Comparison of ENCODE assay signal across 15 cellular contexts in the genomic region with DNA sequence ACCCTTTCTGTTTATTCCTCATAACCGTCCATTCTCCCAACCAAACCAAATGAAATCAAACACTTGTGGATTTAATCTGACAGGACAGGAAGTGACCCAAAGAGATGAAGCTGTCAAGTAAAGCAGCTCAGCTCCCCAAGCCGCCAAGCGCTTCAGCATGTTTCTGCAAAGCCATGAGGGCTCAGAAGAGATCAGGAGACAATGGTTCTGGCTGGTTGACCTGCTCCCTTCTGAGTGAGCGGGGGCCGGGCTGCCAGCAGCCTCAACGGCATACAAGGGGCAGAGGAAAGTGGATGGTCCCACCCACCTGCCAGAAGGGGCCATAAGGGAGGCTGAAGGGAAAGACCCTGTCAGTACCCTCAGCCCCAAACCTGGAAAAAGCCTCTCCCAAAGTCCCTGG. TPM values are rescaled to one million over a fixed set of nuclear protein-coding genes. Genes with fewer than 3 reads are reported as not detected.
DNase-seq lines count a peak whose midpoint lies in the region; ATAC-seq and TF ChIP-seq lines count a peak whose summit lies in the region.
"Had no signal": no experiment of that assay in that cellular context is flagged by ENCODE, and none has a peak within 500 bp of the region (broad histone marks: within the 10 kb centered on the region; RNA-seq: fewer than 3 reads in every experiment).

No MANE protein-coding gene starts in this region.

- H3K36me3 ChIP-seq in heart left ventricle = peaks cover 0 to 86% (median 65%) of the 10 kb centered on the region in 9 donors

- peaks cover 4% of the 10 kb centered on the region for H3K36me3 Mint-ChIP-seq in activated naive CD4-positive, alpha-beta T cell treated with anti-CD3 and anti-CD28 coated beads for 36 hours (ENCODE audit: low read depth)
- H3K36me3 Mint-ChIP-seq in type B pancreatic cell = peaks cover 10% of the 10 kb centered on the region
- peaks cover 53% of the 10 kb centered on the region for H3K36me3 Mint-ChIP-seq in effector memory CD8-positive, alpha-beta T cell (ENCODE audit: insufficient read depth)

- peak overlapping the region; percentile 36 to 93 (median 76) for H3K27ac ChIP-seq in heart left ventricle
- H3K27ac ChIP-seq: neutrophil had no signal

- DNase-seq in activated naive CD4-positive, alpha-beta T cell treated with anti-CD3 and anti-CD28 coated beads for 36 hours = no peak
- DNase-seq in activated naive CD4-positive, alpha-beta T cell treated with Interleukin-2 at 50 U/mL for 16 hours = no peak
- peak in 2 of 5 donors; percentile 13 to 49 for DNase-seq in heart left ventricle
- DNase-seq in posterior vena cava (ENCODE audit: low spot score) = peak; percentile 56
- DNase-seq in type B pancreatic cell (ENCODE audit: extremely low spot score, unreplicated experiment) = no peak
- DNase-seq in COLO829 (ENCODE audit: low spot score) = no peak
- DNase-seq in effector memory CD8-positive, alpha-beta T cell = no peak
- DNase-seq: activated CD4-positive, CD25-positive, alpha-beta regulatory T cell treated with anti-CD3 and anti-CD28 coated beads, Interleukin-2, amount 50 U/mL, for 72 hours; mammary epithelial cell; NCI-H2029 treated with DMSO at 0.1 percent for 48 hours; NCI-H774; upper lobe of right lung had no signal

- WGBS in heart left ventricle, 4 donors = 61 to 67% (median 65%) methylated on average over 6 of the region's 6 CpGs

- no peak for TF ChIP-seq POLR2A in heart left ventricle (IDR thresholded peaks at IDR 0.05)

- intact Hi-C loops in activated naive CD4-positive, alpha-beta T cell treated with anti-CD3 and anti-CD28 coated beads for 36 hours (cut with micrococcal nuclease) = no loop called here
- intact Hi-C loops in heart left ventricle (cut with DNase I) = loop anchor here in 3 of 10 donors (2.0 to 10.0 kb wide), 3 partner anchors 52 to 362 kb away; no protein-coding TSS in a partner anchor
- intact Hi-C loops in posterior vena cava (cut with DNase I) = no loop called here

- no peaks in the 10 kb centered on the region for H3K9me3 Mint-ChIP-seq in activated naive CD4-positive, alpha-beta T cell treated with anti-CD3 and anti-CD28 coated beads for 36 hours
- H3K9me3 Mint-ChIP-seq in type B pancreatic cell = no peaks in the 10 kb centered on the region
- H3K9me3 Mint-ChIP-seq in effector memory CD8-positive, alpha-beta T cell = no peaks in the 10 kb centered on the region

- no peaks in the 10 kb centered on the region for H3K9me3 ChIP-seq in heart left ventricle
- H3K9me3 ChIP-seq: neutrophil, upper lobe of right lung had no signal

- H3K27me3 ChIP-seq in heart left ventricle = no peaks in the 10 kb centered on the region
- H3K27me3 ChIP-seq: neutrophil, upper lobe of right lung had no signal

- no peak overlapping the region for H3K4me3 Mint-ChIP-seq in activated naive CD4-positive, alpha-beta T cell treated with anti-CD3 and anti-CD28 coated beads for 36 hours
- peak overlapping the region; percentile 33 for H3K4me3 Mint-ChIP-seq in type B pancreatic cell
- H3K4me3 Mint-ChIP-seq in effector memory CD8-positive, alpha-beta T cell = no peak overlapping the region

- no peaks in the 10 kb centered on the region for H3K27me3 Mint-ChIP-seq in activated naive CD4-positive, alpha-beta T cell treated with anti-CD3 and anti-CD28 coated beads for 36 hours (ENCODE audit: low read depth)
- H3K27me3 Mint-ChIP-seq in type B pancreatic cell = no peaks in the 10 kb centered on the region
- H3K27me3 Mint-ChIP-seq in effector memory CD8-positive, alpha-beta T cell = no peaks in the 10 kb centered on the region

- no peak for ATAC-seq in heart left ventricle
- ATAC-seq in HG02798 (IDR thresholded peaks at IDR 0.05; ENCODE audit: poor library complexity, unreplicated experiment) = no peak
- no peak for ATAC-seq in effector memory CD8-positive, alpha-beta T cell (replicated peaks)
- ATAC-seq: upper lobe of right lung had no signal

- H3K4me1 Mint-ChIP-seq in activated naive CD4-positive, alpha-beta T cell treated with anti-CD3 and anti-CD28 coated beads for 36 hours (ENCODE audit: low read depth) = peaks cover 9% of the 10 kb centered on the region
- H3K4me1 Mint-ChIP-seq in type B pancreatic cell (ENCODE audit: unreplicated experiment) = peaks cover 18% of the 10 kb centered on the region
- peaks cover 9 to 11% of the 10 kb centered on the region in 2 donors for H3K4me1 Mint-ChIP-seq in effector memory CD8-positive, alpha-beta T cell (ENCODE audit: low read depth in 2 of 2)

- H3K27ac Mint-ChIP-seq in activated naive CD4-positive, alpha-beta T cell treated with anti-CD3 and anti-CD28 coated beads for 36 hours = peak overlapping the region; percentile 12
- H3K27ac Mint-ChIP-seq in type B pancreatic cell = no peak overlapping the region
- no peak overlapping the region for H3K27ac Mint-ChIP-seq in effector memory CD8-positive, alpha-beta T cell

- H3K4me1 ChIP-seq in heart left ventricle = peaks cover 4 to 64% (median 52%) of the 10 kb centered on the region in 12 donors

- CTCF ChIA-PET in activated naive CD4-positive, alpha-beta T cell treated with anti-CD3 and anti-CD28 coated beads for 36 hours (lab: Charles Lee) = no interaction called here

- peak overlapping the region in 1 of 12 donors; percentile 1 for H3K4me3 ChIP-seq in heart left ventricle
- H3K4me3 ChIP-seq: upper lobe of right lung had no signal

- TF ChIP-seq CTCF in heart left ventricle (IDR thresholded peaks at IDR 0.05) (no peak), type B pancreatic cell (conservative IDR thresholded peaks at IDR 0.05) (no peak)

RNA-seq across cellular contexts. Expression of gene SLC45A1, which starts 45.3 kb away (rescaled TPM):
- under 1 TPM; 0.52 to 0.74 TPM for total RNA-seq in activated naive CD4-positive, alpha-beta T cell treated with anti-CD3 and anti-CD28 coated beads for 36 hours
- 1 to 10 TPM in 7 of 9 donors, under 1 TPM in 2; 0.61 to 6.2 (median 1.6) TPM for total RNA-seq in heart left ventricle
- 1 to 10 TPM; 1.3 to 2.9 TPM for polyA plus RNA-seq in heart left ventricle
- total RNA-seq in posterior vena cava = 1 to 10 TPM; 3.6 to 5.6 TPM
- total RNA-seq in type B pancreatic cell (ENCODE audit: low replicate concordance) = 0.67 and 2.7 TPM in 2 replicates
- total RNA-seq: HT-29 had no signal
